8 cellular contexts compared by ENCODE assay signal in the genomic region with DNA sequence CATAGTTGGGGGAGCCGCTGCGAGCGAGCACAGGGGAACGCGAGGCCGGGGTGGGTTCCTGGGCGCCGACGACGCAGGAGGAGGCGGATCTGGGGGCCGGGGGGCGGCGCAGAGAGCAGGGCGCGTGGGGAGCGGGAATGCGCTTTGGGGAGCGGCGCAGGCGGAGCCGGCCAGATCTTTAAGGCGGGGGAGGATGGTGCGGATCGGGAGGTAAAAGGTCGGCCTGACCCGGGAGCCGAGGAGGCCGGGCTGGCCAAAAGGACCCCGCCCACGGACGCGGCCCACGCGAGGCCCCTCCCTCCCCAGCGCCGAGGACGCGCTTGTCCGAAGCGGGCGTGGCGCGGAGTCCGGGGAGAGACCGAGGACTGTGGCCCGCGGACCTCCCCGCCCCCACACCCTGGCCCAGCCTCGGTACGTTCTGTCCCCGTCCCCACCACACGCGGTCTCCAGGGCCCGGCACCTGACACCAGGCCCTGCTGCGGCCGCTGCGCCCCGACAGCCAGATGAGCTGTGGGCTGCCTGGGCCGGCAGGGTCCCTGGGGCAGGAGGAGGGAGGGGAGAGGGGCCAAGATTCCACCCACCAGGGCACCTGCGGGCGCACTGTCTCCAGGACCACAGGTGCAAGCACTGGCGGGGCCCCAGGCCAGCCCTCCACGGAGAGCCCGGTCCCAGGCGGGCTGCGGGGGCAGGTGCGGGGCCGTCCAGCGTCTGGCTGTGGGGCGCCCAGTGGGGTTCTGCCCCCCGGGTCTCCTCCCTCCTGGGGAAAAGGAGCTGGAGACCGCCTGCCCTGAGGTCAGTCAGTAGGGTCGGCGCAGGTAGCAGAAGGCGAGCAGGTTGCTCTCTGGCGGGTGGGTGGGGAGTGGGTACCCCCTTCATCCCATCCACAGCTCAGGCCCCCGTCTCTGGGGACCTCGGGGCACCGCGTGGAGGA.
DNase-seq lines count a peak whose midpoint lies in the region; ATAC-seq and TF ChIP-seq lines count a peak whose summit lies in the region.

No MANE protein-coding gene starts in this region.

- peak overlapping the region; percentile 55 for H3K4me3 ChIP-seq in WI38 (ENCODE audit: low read depth, low read length)

- peak; percentile 24 for ATAC-seq in HG03439 (IDR thresholded peaks at IDR 0.05; ENCODE audit: unreplicated experiment)

- no peak for TF ChIP-seq CTCF in WI38 (IDR thresholded peaks at IDR 0.05; ENCODE audit: low read depth, low read length)

- DNase-seq in AG20443 (ENCODE audit: low spot score) (peak; percentile 81), GM19238 (ENCODE audit: insufficient read length, low spot score) (peak; percentile 48), medulla oblongata (ENCODE audit: extremely low spot score) (peak; percentile 40), dedifferentiated amniotic fluid mesenchymal stem cell (ENCODE audit: extremely low spot score) (no peak)
- DNase-seq in effector CD4-positive, alpha-beta T cell, result peak; percentile 49
- peak; percentile 73 for DNase-seq in stimulated activated CD8-positive, alpha-beta memory T cell treated with anti-CD3 and anti-CD28 coated beads, Interleukin-4, amount 100 ng/mL, for 24 hours (ENCODE audit: low read depth)
